9 cellular contexts compared by ENCODE assay signal in the genomic region with DNA sequence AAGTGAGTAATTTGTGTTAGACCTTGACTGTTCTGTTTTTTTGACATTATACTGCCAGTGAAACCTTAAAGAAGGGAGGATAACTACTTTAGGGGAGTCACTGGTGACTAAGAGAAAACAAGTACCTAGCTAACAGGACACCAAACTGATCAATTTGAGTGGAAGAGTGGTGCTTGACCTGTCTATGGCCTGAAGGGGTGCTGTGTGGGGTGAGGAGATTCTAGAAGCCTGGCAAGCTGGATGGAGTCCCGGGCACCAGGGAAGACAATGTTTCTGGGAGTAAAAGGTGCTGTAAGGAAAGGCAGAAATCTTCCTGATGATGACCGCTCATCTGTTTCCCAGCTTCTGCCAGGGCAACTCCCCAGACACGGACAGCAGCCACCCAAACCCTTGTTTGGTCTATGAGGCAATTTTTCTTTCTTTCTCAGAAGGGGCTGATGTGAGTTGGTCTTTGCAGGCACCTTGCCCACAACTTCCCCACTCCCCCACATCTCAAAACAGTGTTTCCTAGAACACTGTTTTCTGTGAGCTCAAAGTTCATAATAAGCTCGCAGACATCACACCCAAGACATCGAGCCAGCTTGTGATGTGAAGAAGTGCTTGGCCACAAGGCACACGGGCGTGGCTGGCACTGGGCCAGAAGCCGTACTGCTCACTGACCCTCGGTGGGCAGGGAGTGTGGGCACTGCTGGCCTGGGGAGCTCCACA. TPM values are rescaled to one million over a fixed set of nuclear protein-coding genes. Genes with fewer than 3 reads are reported as not detected.
DNase-seq lines count a peak whose midpoint lies in the region; ATAC-seq and TF ChIP-seq lines count a peak whose summit lies in the region.
"Had no signal": no experiment of that assay in that cellular context is flagged by ENCODE, and none has a peak within 500 bp of the region (broad histone marks: within the 10 kb centered on the region; RNA-seq: fewer than 3 reads in every experiment).

No MANE protein-coding gene starts in this region.

- H3K4me1 Mint-ChIP-seq in CD4-positive, alpha-beta T cell (ENCODE audit: low read depth) = peaks cover 83% of the 10 kb centered on the region
- H3K4me1 Mint-ChIP-seq in activated naive CD4-positive, alpha-beta T cell treated with anti-CD3 and anti-CD28 coated beads, Interleukin-2, amount 50 U/mL, for 24 hours = peaks cover 84% of the 10 kb centered on the region
- peaks cover 5 to 81% (median 75%) of the 10 kb centered on the region in 7 donors for H3K4me1 Mint-ChIP-seq in naive thymus-derived CD4-positive, alpha-beta T cell

- H3K9me3 Mint-ChIP-seq in CD4-positive, alpha-beta T cell = no peaks in the 10 kb centered on the region
- no peaks in the 10 kb centered on the region for H3K9me3 Mint-ChIP-seq in activated naive CD4-positive, alpha-beta T cell treated with anti-CD3 and anti-CD28 coated beads, Interleukin-2, amount 50 U/mL, for 24 hours
- H3K9me3 Mint-ChIP-seq in naive thymus-derived CD4-positive, alpha-beta T cell = no peaks in the 10 kb centered on the region
- H3K9me3 Mint-ChIP-seq: memory B cell had no signal

- no peaks in the 10 kb centered on the region for H3K9me3 ChIP-seq in CD4-positive, alpha-beta T cell (ENCODE audit: control insufficient read depth, low read length)
- no peaks in the 10 kb centered on the region for H3K9me3 ChIP-seq in naive thymus-derived CD4-positive, alpha-beta T cell (ENCODE audit: control insufficient read depth in 2 of 3, low read length in 3 of 3)

- H3K27ac Mint-ChIP-seq in CD4-positive, alpha-beta T cell = peak overlapping the region; percentile 88
- H3K27ac Mint-ChIP-seq in activated naive CD4-positive, alpha-beta T cell treated with anti-CD3 and anti-CD28 coated beads, Interleukin-2, amount 50 U/mL, for 24 hours = peak overlapping the region; percentile 100
- H3K27ac Mint-ChIP-seq in naive thymus-derived CD4-positive, alpha-beta T cell = peak overlapping the region in 7 of 9 donors; percentile 89 to 97 (median 94)
- H3K27ac Mint-ChIP-seq: memory B cell had no signal

- peaks cover 38 to 67% of the 10 kb centered on the region in 2 donors for H3K4me1 ChIP-seq in naive thymus-derived CD4-positive, alpha-beta T cell (ENCODE audit: control insufficient read depth in 2 of 2, insufficient read depth in 2 of 2, low read length in 2 of 2)

- peak in 4 of 10 experiments; percentile 18 to 46 (median 32) for DNase-seq in CD4-positive, alpha-beta T cell
- DNase-seq in NB4 (ENCODE audit: low read depth) (peak; percentile 74), GDM1 (lab: John Stamatoyannopoulos, UW) (no peak)
- DNase-seq in naive thymus-derived CD4-positive, alpha-beta T cell = peak in 4 of 9 donors; percentile 20 to 45 (median 28)

- no peaks in the 10 kb centered on the region for H3K27me3 Mint-ChIP-seq in CD4-positive, alpha-beta T cell
- no peaks in the 10 kb centered on the region for H3K27me3 Mint-ChIP-seq in activated naive CD4-positive, alpha-beta T cell treated with anti-CD3 and anti-CD28 coated beads, Interleukin-2, amount 50 U/mL, for 24 hours
- H3K27me3 Mint-ChIP-seq in naive thymus-derived CD4-positive, alpha-beta T cell = no peaks in the 10 kb centered on the region
- H3K27me3 Mint-ChIP-seq: memory B cell had no signal

- intact Hi-C loops in CD4-positive, alpha-beta T cell (cut with DNase I, micrococcal nuclease) = loop anchor here (10.0 kb wide), 4 partner anchors 145 to 775 kb away; partner anchors contain the start of genes NFXL1 (in 1 of the 2), OCIAD2 (in 1 of the 2) and SLAIN2 (in 1 of the 2)
- intact Hi-C loops in naive thymus-derived CD4-positive, alpha-beta T cell (cut with micrococcal nuclease) = loop anchor here (2.0 to 10.0 kb wide), 8 partner anchors 112 to 778 kb away; partner anchors contain the start of genes CNGA1 (in 1 of the 2), FRYL (in 1 of the 2), NFXL1 (in 1 of the 2) and NIPAL1 (in 1 of the 2)

- H3K4me3 Mint-ChIP-seq in CD4-positive, alpha-beta T cell = peak overlapping the region; percentile 94
- H3K4me3 Mint-ChIP-seq in activated naive CD4-positive, alpha-beta T cell treated with anti-CD3 and anti-CD28 coated beads, Interleukin-2, amount 50 U/mL, for 24 hours = peak overlapping the region; percentile 94
- H3K4me3 Mint-ChIP-seq in naive thymus-derived CD4-positive, alpha-beta T cell = peak overlapping the region in 9 of 10 donors; percentile 91 to 99 (median 94)

- CTCF ChIA-PET in CD4-positive, alpha-beta T cell (lab: Charles Lee) = interaction anchor here (1.6 to 5.2 kb wide), 2 partner anchors 11 to 20 kb away, joined by 9 to 70 read pairs; no protein-coding TSS in a partner anchor
- CTCF ChIA-PET in naive thymus-derived CD4-positive, alpha-beta T cell (lab: Charles Lee) = interaction anchor here (1.2 to 6.3 kb wide), 5 partner anchors 11 to 95 kb away, joined by 3 to 127 read pairs (median 11); no protein-coding TSS in a partner anchor

- H3K27ac ChIP-seq in CD4-positive, alpha-beta T cell (ENCODE audit: low read depth, low read length) = peak overlapping the region; percentile 68
- peak overlapping the region; percentile 79 for H3K27ac ChIP-seq in naive thymus-derived CD4-positive, alpha-beta T cell (ENCODE audit: low read depth, low read length)

- H3K27me3 ChIP-seq in CD4-positive, alpha-beta T cell (ENCODE audit: control insufficient read depth, insufficient read depth, low read length) = no peaks in the 10 kb centered on the region
- H3K27me3 ChIP-seq in naive thymus-derived CD4-positive, alpha-beta T cell (ENCODE audit: control insufficient read depth in 2 of 2, insufficient read depth in 2 of 2, low read length in 2 of 2) = no peaks in the 10 kb centered on the region

- peaks cover 0 to 7% (median 0%) of the 10 kb centered on the region in 3 experiments for H3K36me3 ChIP-seq in naive thymus-derived CD4-positive, alpha-beta T cell (ENCODE audit: control insufficient read depth in 2 of 3, insufficient read depth in 3 of 3, low read length in 3 of 3)

- TF ChIP-seq CTCF in CD4-positive, alpha-beta T cell (IDR thresholded peaks at IDR 0.05) = no peak
- peak; percentile 18 for TF ChIP-seq CTCF in NB4 (IDR thresholded peaks at IDR 0.05; ENCODE audit: low read depth, low read length)

- H3K4me3 ChIP-seq in NB4 (ENCODE audit: low read depth, low read length) = no peak overlapping the region
- H3K4me3 ChIP-seq in naive thymus-derived CD4-positive, alpha-beta T cell (ENCODE audit: low read length) = peak overlapping the region; percentile 61

- POLR2A ChIA-PET in CD4-positive, alpha-beta T cell (lab: Charles Lee) = interaction anchor here (0.6 to 5.8 kb wide), 4 partner anchors 9 to 651 kb away, joined by 3 to 125 read pairs (median 6); no protein-coding TSS in a partner anchor
- POLR2A ChIA-PET in naive thymus-derived CD4-positive, alpha-beta T cell (lab: Charles Lee) = interaction anchor here (0.6 to 12.1 kb wide), 3 partner anchors 8 to 214 kb away, joined by 3 to 184 read pairs (median 3); partner anchors contain the start of gene TXK

- H3K36me3 Mint-ChIP-seq in CD4-positive, alpha-beta T cell (ENCODE audit: low read depth) = peaks cover 67% of the 10 kb centered on the region
- H3K36me3 Mint-ChIP-seq in activated naive CD4-positive, alpha-beta T cell treated with anti-CD3 and anti-CD28 coated beads, Interleukin-2, amount 50 U/mL, for 24 hours = no peaks in the 10 kb centered on the region
- H3K36me3 Mint-ChIP-seq in naive thymus-derived CD4-positive, alpha-beta T cell = peaks cover 3 to 41% (median 23%) of the 10 kb centered on the region in 5 donors
- H3K36me3 Mint-ChIP-seq: memory B cell had no signal

- TF ChIP-seq POLR2A in NB4 (IDR thresholded peaks at IDR 0.05; ENCODE audit: extremely low read depth, insufficient read length) = no peak

- no peak for ATAC-seq in CD4-positive, alpha-beta T cell (ENCODE audit: poor library complexity)
- ATAC-seq in naive thymus-derived CD4-positive, alpha-beta T cell = peak; percentile 38
- ATAC-seq in GM21526 (IDR thresholded peaks at IDR 0.05; ENCODE audit: low FRiP score, unreplicated experiment) (no peak), GM21619 (IDR thresholded peaks at IDR 0.05; ENCODE audit: unreplicated experiment) (no peak), HG02840 (IDR thresholded peaks at IDR 0.05; ENCODE audit: low FRiP score, unreplicated experiment) (no peak)

RNA-seq across cellular contexts. Expression of gene TXK, which starts 4.6 kb away (rescaled TPM):
- 10 to 100 TPM; 67.0 to 69.9 TPM for total RNA-seq in CD4-positive, alpha-beta T cell
- total RNA-seq in naive thymus-derived CD4-positive, alpha-beta T cell = 100 to 1,000 TPM in 4 of 5 experiments, 10 to 100 TPM in 1; 35.5 to 128 (median 117) TPM
- polyA plus RNA-seq in naive thymus-derived CD4-positive, alpha-beta T cell = 10 to 100 TPM; 56.6 to 80.9 TPM
